8 cellular contexts compared by ENCODE assay signal in genomic region chr19:6460099-6460884, GRCh38. TPM values are rescaled to one million over a fixed set of nuclear protein-coding genes. Genes with fewer than 3 reads are reported as not detected.
DNase-seq lines count a peak whose midpoint lies in the region; ATAC-seq and TF ChIP-seq lines count a peak whose summit lies in the region.

No MANE protein-coding gene starts in this region.

- H3K27ac ChIP-seq in CD4-positive, CD25-positive, alpha-beta regulatory T cell (ENCODE audit: insufficient read depth, low read length, poor library complexity, severe bottlenecking), result peak overlapping the region; percentile 84
- H3K27ac ChIP-seq in ectodermal cell (ENCODE audit: insufficient read depth, low read depth, low read length, poor library complexity, severe bottlenecking), result no peak overlapping the region
- H3K27ac ChIP-seq in lower lobe of right lung, result peak overlapping the region; percentile 87

- H3K4me3 ChIP-seq in CD4-positive, CD25-positive, alpha-beta regulatory T cell (ENCODE audit: low read depth, low read length), result peak overlapping the region; percentile 87
- H3K4me3 ChIP-seq in ectodermal cell (ENCODE audit: insufficient read depth, low read depth, low read length) (peak overlapping the region; percentile 55), lower lobe of right lung (peak overlapping the region; percentile 73)

- peaks cover 6% of the 10 kb centered on the region for H3K36me3 Mint-ChIP-seq in CD4-positive, CD25-positive, alpha-beta regulatory T cell
- peaks cover 11% of the 10 kb centered on the region for H3K36me3 Mint-ChIP-seq in activated CD4-positive, alpha-beta memory T cell treated with anti-CD3 and anti-CD28 coated beads for 36 hours

- H3K4me3 Mint-ChIP-seq in CD4-positive, CD25-positive, alpha-beta regulatory T cell, result peak overlapping the region; percentile 94 to 98 (median 96)
- H3K4me3 Mint-ChIP-seq in activated CD4-positive, alpha-beta memory T cell treated with anti-CD3 and anti-CD28 coated beads for 36 hours, result peak overlapping the region; percentile 91

- peak; percentile 56 for TF ChIP-seq CTCF in lower lobe of right lung (IDR thresholded peaks at IDR 0.05)

- H3K36me3 ChIP-seq in CD4-positive, CD25-positive, alpha-beta regulatory T cell (ENCODE audit: control insufficient read depth, insufficient read depth, low read length), result no peaks in the 10 kb centered on the region
- H3K36me3 ChIP-seq in ectodermal cell (ENCODE audit: control insufficient read depth, insufficient read depth, low read length) (peaks cover 10% of the 10 kb centered on the region), lower lobe of right lung (no peaks in the 10 kb centered on the region)

- POLR2A ChIA-PET in activated CD4-positive, alpha-beta memory T cell treated with anti-CD3 and anti-CD28 coated beads for 36 hours (lab: Charles Lee), result interaction anchor here (1.1 kb wide), 1 partner anchor 21 kb away, joined by 3 read pairs; the partner anchor contains the start of gene DENND1C

- H3K9me3 Mint-ChIP-seq in CD4-positive, CD25-positive, alpha-beta regulatory T cell, result peaks cover 0 to 2% (median 0%) of the 10 kb centered on the region in 7 donors
- peaks cover 8% of the 10 kb centered on the region for H3K9me3 Mint-ChIP-seq in activated CD4-positive, alpha-beta memory T cell treated with anti-CD3 and anti-CD28 coated beads for 36 hours

- peak; percentile 90 to 98 (median 96) for DNase-seq in CD4-positive, CD25-positive, alpha-beta regulatory T cell
- DNase-seq in NCI-H774 (lab: John Stamatoyannopoulos, UW), result peak; percentile 95
- DNase-seq in activated CD4-positive, alpha-beta memory T cell treated with anti-CD3 and anti-CD28 coated beads for 36 hours, result peak; percentile 98
- peak; percentile 97 for DNase-seq in lower lobe of right lung
- peak; percentile 94 to 98 (median 97) for DNase-seq in stimulated activated CD4-positive, alpha-beta T cell treated with anti-CD3 and anti-CD28 coated beads, TNF-alpha, amount 100 ng/mL, for 24 hours (ENCODE audit: low read depth in 3 of 3)

- 0% methylated on average over 57 of the region's 57 CpGs for WGBS in ectodermal cell, 2 experiments

- ATAC-seq in CD4-positive, CD25-positive, alpha-beta regulatory T cell (ENCODE audit: low read depth in 2 of 2), result peak; percentile 86 to 87
- ATAC-seq in GM19395 (IDR thresholded peaks at IDR 0.05; ENCODE audit: unreplicated experiment) (peak; percentile 78), HG03565 (IDR thresholded peaks at IDR 0.05; ENCODE audit: unreplicated experiment) (peak; percentile 61), lower lobe of right lung (peak; percentile 91 to 92)

- peak overlapping the region; percentile 27 to 93 (median 91) for H3K27ac Mint-ChIP-seq in CD4-positive, CD25-positive, alpha-beta regulatory T cell
- peak overlapping the region; percentile 88 for H3K27ac Mint-ChIP-seq in activated CD4-positive, alpha-beta memory T cell treated with anti-CD3 and anti-CD28 coated beads for 36 hours

- H3K27me3 ChIP-seq in CD4-positive, CD25-positive, alpha-beta regulatory T cell (ENCODE audit: control insufficient read depth, insufficient read depth, low read length), result no peaks in the 10 kb centered on the region
- peaks cover 43% of the 10 kb centered on the region for H3K27me3 ChIP-seq in ectodermal cell (ENCODE audit: control insufficient read depth, insufficient read depth, low read length, poor library complexity, severe bottlenecking)
- peaks cover 14% of the 10 kb centered on the region for H3K27me3 ChIP-seq in lower lobe of right lung (ENCODE audit: low read depth)

- peaks cover 0 to 2% of the 10 kb centered on the region in 2 experiments for H3K9me3 ChIP-seq in CD4-positive, CD25-positive, alpha-beta regulatory T cell (ENCODE audit: control insufficient read depth in 2 of 2, low read length in 2 of 2)
- H3K9me3 ChIP-seq in ectodermal cell (ENCODE audit: control insufficient read depth, low read length) (no peaks in the 10 kb centered on the region), lower lobe of right lung (no peaks in the 10 kb centered on the region)

- CTCF ChIA-PET in activated CD4-positive, alpha-beta memory T cell treated with anti-CD3 and anti-CD28 coated beads for 36 hours (lab: Charles Lee), result interaction anchor here (0.6 kb wide), 1 partner anchor 61 kb away, joined by 4 read pairs; no protein-coding TSS in a partner anchor

- intact Hi-C loops in activated CD4-positive, alpha-beta memory T cell treated with anti-CD3 and anti-CD28 coated beads for 36 hours (cut with micrococcal nuclease), result loop anchor here (1.0 to 5.0 kb wide), 6 partner anchors 21 to 261 kb away; partner anchors contain the start of genes DENND1C and GTF2F1
- intact Hi-C loops in lower lobe of right lung (cut with DNase I), result no loop called here

- peaks cover 32% of the 10 kb centered on the region for H3K4me1 ChIP-seq in CD4-positive, CD25-positive, alpha-beta regulatory T cell (ENCODE audit: control insufficient read depth, insufficient read depth, low read length, poor library complexity, severe bottlenecking)
- H3K4me1 ChIP-seq in ectodermal cell (ENCODE audit: control insufficient read depth, insufficient read depth, low read length) (peaks cover 12% of the 10 kb centered on the region), lower lobe of right lung (peaks cover 17% of the 10 kb centered on the region)

- H3K27me3 Mint-ChIP-seq in CD4-positive, CD25-positive, alpha-beta regulatory T cell, result peaks cover 4% of the 10 kb centered on the region
- no peaks in the 10 kb centered on the region for H3K27me3 Mint-ChIP-seq in activated CD4-positive, alpha-beta memory T cell treated with anti-CD3 and anti-CD28 coated beads for 36 hours

- peaks cover 5 to 39% (median 19%) of the 10 kb centered on the region in 4 donors for H3K4me1 Mint-ChIP-seq in CD4-positive, CD25-positive, alpha-beta regulatory T cell
- peaks cover 21% of the 10 kb centered on the region for H3K4me1 Mint-ChIP-seq in activated CD4-positive, alpha-beta memory T cell treated with anti-CD3 and anti-CD28 coated beads for 36 hours (ENCODE audit: low read depth)

RNA-seq across cellular contexts. Expression of gene SLC25A23, which starts 0.7 kb away (rescaled TPM):
- 10.9 TPM for total RNA-seq in CD4-positive, CD25-positive, alpha-beta regulatory T cell
- polyA plus RNA-seq in CD4-positive, CD25-positive, alpha-beta regulatory T cell, result 10 to 100 TPM in 2 of 4 donors, 1 to 10 TPM in 2; 6.6 to 14.7 (median 11.1) TPM
- total RNA-seq in activated CD4-positive, alpha-beta memory T cell treated with anti-CD3 and anti-CD28 coated beads for 36 hours, result 10 to 100 TPM; 28.6 to 29.6 TPM
- polyA plus RNA-seq in ectodermal cell (2013, experiment 1 of 4), result 56.6 TPM
- 52.7 TPM for polyA plus RNA-seq in ectodermal cell (2013, experiment 2 of 4)
- polyA plus RNA-seq in ectodermal cell (2013, experiment 3 of 4), result 40.9 TPM
- 44.1 TPM for polyA plus RNA-seq in ectodermal cell (2013, experiment 4 of 4)
- total RNA-seq in lower lobe of right lung, result 44.9 TPM

RNA-seq across cellular contexts. Expression of gene CRB3, which starts 3.8 kb away (rescaled TPM):
- total RNA-seq in CD4-positive, CD25-positive, alpha-beta regulatory T cell, result 1.6 TPM
- polyA plus RNA-seq in CD4-positive, CD25-positive, alpha-beta regulatory T cell, result 1 to 10 TPM; 2.6 to 5.8 (median 3.7) TPM
- total RNA-seq in activated CD4-positive, alpha-beta memory T cell treated with anti-CD3 and anti-CD28 coated beads for 36 hours, result 1 to 10 TPM; 1.6 to 2.4 TPM
- polyA plus RNA-seq in ectodermal cell (2013, experiment 1 of 4), result not detected
- polyA plus RNA-seq in ectodermal cell (2013, experiment 2 of 4), result 0.36 TPM
- polyA plus RNA-seq in ectodermal cell (2013, experiment 3 of 4), result 0.43 TPM
- 0.28 TPM for polyA plus RNA-seq in ectodermal cell (2013, experiment 4 of 4)
- 36.3 TPM for total RNA-seq in lower lobe of right lung

RNA-seq across cellular contexts. Expression of gene DENND1C, which starts 21.3 kb away (rescaled TPM):
- total RNA-seq in CD4-positive, CD25-positive, alpha-beta regulatory T cell, result 125 TPM
- polyA plus RNA-seq in CD4-positive, CD25-positive, alpha-beta regulatory T cell, result 10 to 100 TPM; 36.9 to 42.4 (median 41.4) TPM
- 10 to 100 TPM; 62.1 to 69.3 TPM for total RNA-seq in activated CD4-positive, alpha-beta memory T cell treated with anti-CD3 and anti-CD28 coated beads for 36 hours
- not detected for polyA plus RNA-seq in ectodermal cell (2013, experiment 1 of 4)
- 0.20 TPM for polyA plus RNA-seq in ectodermal cell (2013, experiment 2 of 4)
- polyA plus RNA-seq in ectodermal cell (2013, experiment 3 of 4), result not detected
- 0.24 TPM for polyA plus RNA-seq in ectodermal cell (2013, experiment 4 of 4)
- total RNA-seq in lower lobe of right lung, result 15.1 TPM

RNA-seq across cellular contexts. Expression of gene SLC25A41, which starts 26.7 kb away (rescaled TPM):
- 0.42 TPM for total RNA-seq in CD4-positive, CD25-positive, alpha-beta regulatory T cell
- polyA plus RNA-seq in CD4-positive, CD25-positive, alpha-beta regulatory T cell, result under 1 TPM in 1 of 4 donors, not detected in 3; 0.24 TPM
- total RNA-seq in activated CD4-positive, alpha-beta memory T cell treated with anti-CD3 and anti-CD28 coated beads for 36 hours, result not detected
- 1.7 TPM for polyA plus RNA-seq in ectodermal cell (2013, experiment 1 of 4)
- 0.85 TPM for polyA plus RNA-seq in ectodermal cell (2013, experiment 2 of 4)
- polyA plus RNA-seq in ectodermal cell (2013, experiment 3 of 4), result 0.80 TPM
- polyA plus RNA-seq in ectodermal cell (2013, experiment 4 of 4), result 0.28 TPM
- total RNA-seq in lower lobe of right lung, result not detected

RNA-seq across cellular contexts. Expression of gene KHSRP, which starts 35.7 kb away (rescaled TPM):
- 156 TPM for total RNA-seq in CD4-positive, CD25-positive, alpha-beta regulatory T cell
- polyA plus RNA-seq in CD4-positive, CD25-positive, alpha-beta regulatory T cell, result 10 to 100 TPM in 3 of 4 donors, 1 to 10 TPM in 1; 9.1 to 20.3 (median 11.4) TPM
- 100 to 1,000 TPM; 296 to 305 TPM for total RNA-seq in activated CD4-positive, alpha-beta memory T cell treated with anti-CD3 and anti-CD28 coated beads for 36 hours
- polyA plus RNA-seq in ectodermal cell (2013, experiment 1 of 4), result 627 TPM
- polyA plus RNA-seq in ectodermal cell (2013, experiment 2 of 4), result 626 TPM
- polyA plus RNA-seq in ectodermal cell (2013, experiment 3 of 4), result 441 TPM
- 477 TPM for polyA plus RNA-seq in ectodermal cell (2013, experiment 4 of 4)
- 173 TPM for total RNA-seq in lower lobe of right lung

Comparison
In these comparisons a context has a peak if more than half of its experiments do, and no peak if none do; other contexts are left out.
1. RNA of gene CRB3, which starts 3.8 kb away (total RNA-seq): 36.3 TPM in lower lobe of right lung (single experiment); 1.6 to 2.4 TPM in activated CD4-positive, alpha-beta memory T cell treated with anti-CD3 and anti-CD28 coated beads for 36 hours and 1.6 TPM in CD4-positive, CD25-positive, alpha-beta regulatory T cell (single experiment); every median in the first group is over 10 times any median in the second.
2. Peak in every context shown above with its lines, with median percentiles within 50 percentile points of each other: ATAC-seq, DNase-seq and H3K4me3 ChIP-seq.